Comparison of ENCODE assay signal across 1 cellular context in genomic region chrX:129554816-129555215, GRCh38. TPM values are rescaled to one million over a fixed set of nuclear protein-coding genes. Genes with fewer than 3 reads are reported as not detected.
"Had no signal": no experiment of that assay in that cellular context is flagged by ENCODE, and none has a peak within 500 bp of the region (broad histone marks: within the 10 kb centered on the region; RNA-seq: fewer than 3 reads in every experiment).

No MANE protein-coding gene starts in this region.

RNA-seq across cellular contexts. Expression of gene SMARCA1, which starts 31.5 kb away (rescaled TPM):
- total RNA-seq: activated T-helper 1 cell treated with anti-CD3 and anti-CD28 coated beads, Interleukin-12 subunit alpha, Interleukin-12 subunit beta, Interleukin-2, Interleukin-4 antibody, amounts not matched to agents 30 ng/mL and 10 ng/mL and 1 ng/mL, durations not matched to agents 14 hours and 24 hours and 36 hours had no signal
